In the genomic region with DNA sequence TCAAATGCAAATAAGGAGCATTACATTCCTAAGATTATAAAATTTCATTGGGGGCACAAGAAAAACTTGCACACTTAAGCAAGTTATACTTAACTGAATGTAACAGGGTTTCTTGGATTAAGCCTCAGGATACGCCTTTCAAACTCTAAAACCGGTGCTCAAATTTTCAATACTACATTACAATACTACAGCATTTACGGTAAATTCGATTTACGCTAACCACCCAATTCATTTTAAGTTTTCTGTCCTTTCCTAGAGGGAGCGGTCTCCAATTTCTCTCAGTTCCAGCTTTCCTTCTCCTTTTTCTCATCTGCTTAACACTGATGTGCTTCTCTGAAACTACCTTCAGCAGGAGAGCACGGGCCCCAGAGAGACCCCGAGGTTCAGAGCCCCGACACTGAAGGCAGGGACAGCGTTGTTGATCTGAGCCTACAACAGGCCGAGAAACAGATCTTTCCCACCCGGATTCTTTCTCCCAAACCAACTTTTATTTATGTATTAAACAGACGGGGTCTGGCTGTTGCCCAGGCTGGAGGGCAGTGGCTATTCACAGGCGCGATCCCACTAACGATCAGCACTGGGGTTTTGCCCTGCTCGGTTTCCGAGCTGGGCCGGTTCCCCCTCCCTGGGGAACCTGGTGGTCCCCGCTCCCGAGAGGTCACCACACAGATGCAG, we compare ENCODE assay signal across 8 cellular contexts. TPM values are rescaled to one million over a fixed set of nuclear protein-coding genes. Genes with fewer than 3 reads are reported as not detected.
DNase-seq lines count a peak whose midpoint lies in the region; ATAC-seq and TF ChIP-seq lines count a peak whose summit lies in the region.

No MANE protein-coding gene starts in this region.

- H3K9ac ChIP-seq in iPS-18a (ENCODE audit: low read length) = peak overlapping the region; percentile 93

- peak overlapping the region; percentile 64 for H3K27ac ChIP-seq in iPS-18a (ENCODE audit: low read length)

- peak overlapping the region; percentile 96 for H3K27ac Mint-ChIP-seq in HFFc6
- H3K27ac Mint-ChIP-seq in activated T-helper 1 cell treated with anti-CD3 and anti-CD28 coated beads, Interleukin-12 subunit alpha, Interleukin-12 subunit beta, Interleukin-2, Interleukin-4 antibody, amounts not matched to agents 30 ng/mL and 10 ng/mL and 1 ng/mL, durations not matched to agents 14 hours and 24 hours and 36 hours = peak overlapping the region; percentile 100
- H3K27ac Mint-ChIP-seq in stimulated activated naive B cell treated with anti-CD40 and anti-IgM and Interleukin-4, amounts not matched to agents 10 μg/mL and 1 μg/mL and 100 μg/mL, for 72 hours = peak overlapping the region; percentile 99

- intact Hi-C loops in activated T-helper 1 cell treated with anti-CD3 and anti-CD28 coated beads, Interleukin-12 subunit alpha, Interleukin-12 subunit beta, Interleukin-2, Interleukin-4 antibody, amounts not matched to agents 30 ng/mL and 10 ng/mL and 1 ng/mL, durations not matched to agents 14 hours and 24 hours and 36 hours (cut with micrococcal nuclease) = loop anchor here (1.0 to 10.0 kb wide), 3 partner anchors 120 to 373 kb away; partner anchors contain the start of gene EZH2

- H3K36me3 ChIP-seq in BE2C (peaks cover 4% of the 10 kb centered on the region; the same call in 1 of the 2 replicates), iPS-18a (ENCODE audit: control insufficient read depth, low read depth, low read length) (peaks cover 2% of the 10 kb centered on the region)

- H3K4me3 ChIP-seq in BE2C (ENCODE audit: low read depth, low read length) (peak overlapping the region; percentile 93), iPS-18a (ENCODE audit: low read length) (peak overlapping the region; percentile 96)

- peaks cover 18% of the 10 kb centered on the region for H3K4me1 Mint-ChIP-seq in HFFc6 (ENCODE audit: low read depth)
- H3K4me1 Mint-ChIP-seq in activated T-helper 1 cell treated with anti-CD3 and anti-CD28 coated beads, Interleukin-12 subunit alpha, Interleukin-12 subunit beta, Interleukin-2, Interleukin-4 antibody, amounts not matched to agents 30 ng/mL and 10 ng/mL and 1 ng/mL, durations not matched to agents 14 hours and 24 hours and 36 hours (ENCODE audit: low read depth) = peaks cover 28% of the 10 kb centered on the region
- H3K4me1 Mint-ChIP-seq in stimulated activated naive B cell treated with anti-CD40 and anti-IgM and Interleukin-4, amounts not matched to agents 10 μg/mL and 1 μg/mL and 100 μg/mL, for 72 hours = peaks cover 13 to 30% of the 10 kb centered on the region in 2 donors

- no peak for TF ChIP-seq CTCF in BE2C (IDR thresholded peaks at IDR 0.05; ENCODE audit: low read depth, low read length)
- no peak for TF ChIP-seq CTCF in HFFc6 (IDR thresholded peaks at IDR 0.05)

- DNase-seq in BE2C (no peak), HFFc6 (no peak), NCI-H2029 (lab: John Stamatoyannopoulos, UW) (no peak), ureter (ENCODE audit: low spot score) (no peak)
- DNase-seq in activated T-helper 1 cell treated with anti-CD3 and anti-CD28 coated beads, Interleukin-12 subunit alpha, Interleukin-12 subunit beta, Interleukin-2, Interleukin-4 antibody, amounts not matched to agents 30 ng/mL and 10 ng/mL and 1 ng/mL, durations not matched to agents 14 hours and 24 hours and 36 hours (ENCODE audit: low spot score) = no peak
- DNase-seq in stimulated activated naive B cell treated with anti-CD40 and anti-IgM and Interleukin-4, amounts not matched to agents 10 μg/mL and 1 μg/mL and 100 μg/mL, for 72 hours = peak; percentile 15

- peaks cover 7% of the 10 kb centered on the region for H3K27me3 Mint-ChIP-seq in HFFc6 (ENCODE audit: insufficient read depth)
- H3K27me3 Mint-ChIP-seq in activated T-helper 1 cell treated with anti-CD3 and anti-CD28 coated beads, Interleukin-12 subunit alpha, Interleukin-12 subunit beta, Interleukin-2, Interleukin-4 antibody, amounts not matched to agents 30 ng/mL and 10 ng/mL and 1 ng/mL, durations not matched to agents 14 hours and 24 hours and 36 hours (ENCODE audit: insufficient read depth) = peaks cover under 1% of the 10 kb centered on the region
- H3K27me3 Mint-ChIP-seq in stimulated activated naive B cell treated with anti-CD40 and anti-IgM and Interleukin-4, amounts not matched to agents 10 μg/mL and 1 μg/mL and 100 μg/mL, for 72 hours = no peaks in the 10 kb centered on the region

- H3K36me3 Mint-ChIP-seq in HFFc6 (ENCODE audit: low read depth) = peaks cover 14% of the 10 kb centered on the region
- peaks cover 12% of the 10 kb centered on the region for H3K36me3 Mint-ChIP-seq in activated T-helper 1 cell treated with anti-CD3 and anti-CD28 coated beads, Interleukin-12 subunit alpha, Interleukin-12 subunit beta, Interleukin-2, Interleukin-4 antibody, amounts not matched to agents 30 ng/mL and 10 ng/mL and 1 ng/mL, durations not matched to agents 14 hours and 24 hours and 36 hours (ENCODE audit: low read depth)
- H3K36me3 Mint-ChIP-seq in stimulated activated naive B cell treated with anti-CD40 and anti-IgM and Interleukin-4, amounts not matched to agents 10 μg/mL and 1 μg/mL and 100 μg/mL, for 72 hours = peaks cover 16% of the 10 kb centered on the region in 2 donors

- H3K4me3 Mint-ChIP-seq in HFFc6 = peak overlapping the region; percentile 95
- H3K4me3 Mint-ChIP-seq in activated T-helper 1 cell treated with anti-CD3 and anti-CD28 coated beads, Interleukin-12 subunit alpha, Interleukin-12 subunit beta, Interleukin-2, Interleukin-4 antibody, amounts not matched to agents 30 ng/mL and 10 ng/mL and 1 ng/mL, durations not matched to agents 14 hours and 24 hours and 36 hours = peak overlapping the region; percentile 100
- peak overlapping the region; percentile 89 to 97 for H3K4me3 Mint-ChIP-seq in stimulated activated naive B cell treated with anti-CD40 and anti-IgM and Interleukin-4, amounts not matched to agents 10 μg/mL and 1 μg/mL and 100 μg/mL, for 72 hours

- no peaks in the 10 kb centered on the region for H3K27me3 ChIP-seq in BE2C
- H3K27me3 ChIP-seq in iPS-18a (ENCODE audit: control insufficient read depth, insufficient read depth, low read length) = no peaks in the 10 kb centered on the region

- no peaks in the 10 kb centered on the region for H3K4me1 ChIP-seq in BE2C
- H3K4me1 ChIP-seq in iPS-18a (ENCODE audit: control insufficient read depth, low read depth, low read length) = peaks cover 13% of the 10 kb centered on the region

- H3K9me3 ChIP-seq in BE2C = no peaks in the 10 kb centered on the region
- H3K9me3 ChIP-seq in iPS-18a (ENCODE audit: control insufficient read depth, low read depth, low read length) = peaks cover 2% of the 10 kb centered on the region

- H3K9me3 Mint-ChIP-seq in HFFc6 = no peaks in the 10 kb centered on the region
- H3K9me3 Mint-ChIP-seq in activated T-helper 1 cell treated with anti-CD3 and anti-CD28 coated beads, Interleukin-12 subunit alpha, Interleukin-12 subunit beta, Interleukin-2, Interleukin-4 antibody, amounts not matched to agents 30 ng/mL and 10 ng/mL and 1 ng/mL, durations not matched to agents 14 hours and 24 hours and 36 hours = peaks cover under 1% of the 10 kb centered on the region
- no peaks in the 10 kb centered on the region for H3K9me3 Mint-ChIP-seq in stimulated activated naive B cell treated with anti-CD40 and anti-IgM and Interleukin-4, amounts not matched to agents 10 μg/mL and 1 μg/mL and 100 μg/mL, for 72 hours

- ATAC-seq in stimulated activated naive B cell treated with anti-CD40 and anti-IgM and Interleukin-4, amounts not matched to agents 10 μg/mL and 1 μg/mL and 100 μg/mL, for 72 hours (replicated peaks) = no peak
- no peak for ATAC-seq in HG02642 (IDR thresholded peaks at IDR 0.05; ENCODE audit: poor library complexity, unreplicated experiment)

RNA-seq across cellular contexts. Expression of gene ZNF425, which starts 0.8 kb away (rescaled TPM):
- 11.9 TPM for polyA plus RNA-seq in BE2C (2012; ENCODE audit: insufficient read depth, insufficient read length, low read depth)
- 1 to 10 TPM; 1.9 to 3.0 (median 2.2) TPM for total RNA-seq in HFFc6 (2021; fragmentation: NEBNext Ultra II Directional; extraction: Animal tissue kit (Norgen Biotek cat#: 25700))
- 1.1 and 1.2 TPM in 2 replicates for total RNA-seq in activated T-helper 1 cell treated with anti-CD3 and anti-CD28 coated beads, Interleukin-12 subunit alpha, Interleukin-12 subunit beta, Interleukin-2, Interleukin-4 antibody, amounts not matched to agents 30 ng/mL and 10 ng/mL and 1 ng/mL, durations not matched to agents 14 hours and 24 hours and 36 hours
- total RNA-seq in ureter = 3.0 TPM

RNA-seq across cellular contexts. Expression of gene ZNF398, which starts 21.9 kb away (rescaled TPM):
- polyA plus RNA-seq in BE2C (2012; ENCODE audit: insufficient read depth, insufficient read length, low read depth) = 8.9 TPM
- total RNA-seq in HFFc6 (2021; fragmentation: NEBNext Ultra II Directional; extraction: Animal tissue kit (Norgen Biotek cat#: 25700)) = 10 to 100 TPM; 11.0 to 12.1 (median 11.6) TPM
- total RNA-seq in activated T-helper 1 cell treated with anti-CD3 and anti-CD28 coated beads, Interleukin-12 subunit alpha, Interleukin-12 subunit beta, Interleukin-2, Interleukin-4 antibody, amounts not matched to agents 30 ng/mL and 10 ng/mL and 1 ng/mL, durations not matched to agents 14 hours and 24 hours and 36 hours = 14.1 and 14.4 TPM in 2 replicates
- total RNA-seq in ureter = 25.4 TPM

RNA-seq across cellular contexts. Expression of gene ZNF786, which starts 34.8 kb away (rescaled TPM):
- 7.9 TPM for polyA plus RNA-seq in BE2C (2012; ENCODE audit: insufficient read depth, insufficient read length, low read depth)
- total RNA-seq in HFFc6 (2021; fragmentation: NEBNext Ultra II Directional; extraction: Animal tissue kit (Norgen Biotek cat#: 25700)) = 1 to 10 TPM; 3.5 to 4.8 (median 3.9) TPM
- total RNA-seq in activated T-helper 1 cell treated with anti-CD3 and anti-CD28 coated beads, Interleukin-12 subunit alpha, Interleukin-12 subunit beta, Interleukin-2, Interleukin-4 antibody, amounts not matched to agents 30 ng/mL and 10 ng/mL and 1 ng/mL, durations not matched to agents 14 hours and 24 hours and 36 hours = 9.9 and 10.9 TPM in 2 replicates
- 9.8 TPM for total RNA-seq in ureter
